18 cellular contexts compared by ENCODE assay signal in the genomic region with DNA sequence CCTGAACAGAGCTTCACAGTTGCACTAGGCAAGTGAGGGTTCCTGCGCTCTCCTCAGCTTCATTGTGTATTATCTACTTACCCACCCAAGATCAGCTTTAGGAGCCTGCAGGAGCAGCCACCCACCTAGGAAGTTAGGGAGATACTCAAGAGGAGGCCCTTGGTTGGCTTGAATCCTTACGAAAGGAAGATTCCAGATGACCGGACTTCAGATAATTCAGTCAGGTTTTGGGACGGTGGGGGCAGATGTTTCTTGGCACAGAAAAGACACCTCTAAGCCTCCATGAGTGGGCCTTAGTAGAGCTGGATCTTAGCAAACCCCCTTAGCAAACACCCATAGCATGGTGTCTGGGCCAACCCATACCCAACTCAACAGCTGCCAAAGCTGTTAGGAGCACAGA.
"Had no signal": no experiment of that assay in that cellular context is flagged by ENCODE, and none has a peak within 500 bp of the region (broad histone marks: within the 10 kb centered on the region; RNA-seq: fewer than 3 reads in every experiment).

No MANE protein-coding gene starts in this region.

- H3K4me3 ChIP-seq: body of pancreas, tibial nerve had no signal

- H3K36me3 Mint-ChIP-seq: memory B cell, naive B cell, T-cell had no signal

- H3K9me3 ChIP-seq: body of pancreas, tibial nerve had no signal

- H3K27ac ChIP-seq: body of pancreas, epithelial cell of prostate, parathyroid adenoma, tibial nerve had no signal

- H3K27me3 ChIP-seq: body of pancreas, tibial nerve had no signal

- ATAC-seq: body of pancreas; SK-N-SH treated with all-trans-retinoic acid at 6 μM for 48 hours; stimulated activated naive CD8-positive, alpha-beta T cell treated with anti-CD3 and anti-CD28 coated beads, Interleukin-15, Interleukin-2, amounts not matched to agents 100 U/mL and 50 U/mL, for 24 hours; T-cell had no signal

- H3K4me3 Mint-ChIP-seq: memory B cell had no signal

- H3K27ac Mint-ChIP-seq: activated B cell treated with CpG ODN at 0.5 μM for 24 hours, endodermal cell, memory B cell had no signal

- DNase-seq: activated B cell treated with CpG ODN at 0.5 μM for 24 hours; activated CD4-positive, alpha-beta T cell treated with anti-CD3 and anti-CD28 coated beads, Interleukin-2, amount 10 ng/mL, durations not matched to agents 7 days and 5 days; activated naive CD4-positive, alpha-beta T cell; activated naive CD8-positive, alpha-beta T cell treated with anti-CD3 and anti-CD28 coated beads for 36 hours; caudate nucleus; endodermal cell; foreskin fibroblast; naive B cell; SIG-M5; stimulated activated naive CD8-positive, alpha-beta T cell treated with anti-CD3 and anti-CD28 coated beads, Interleukin-15, Interleukin-2, amounts not matched to agents 100 U/mL and 50 U/mL, for 24 hours; substantia nigra; T-cell had no signal

- H3K27me3 Mint-ChIP-seq: activated B cell treated with CpG ODN at 0.5 μM for 24 hours; activated CD4-positive, alpha-beta T cell treated with anti-CD3 and anti-CD28 coated beads, Interleukin-2, amount 10 ng/mL, durations not matched to agents 7 days and 5 days; activated naive CD8-positive, alpha-beta T cell treated with anti-CD3 and anti-CD28 coated beads for 36 hours; memory B cell; naive B cell; T-cell had no signal

- H3K36me3 ChIP-seq: tibial nerve had no signal

- H3K9me3 Mint-ChIP-seq: activated B cell treated with CpG ODN at 0.5 μM for 24 hours; activated CD4-positive, alpha-beta T cell treated with anti-CD3 and anti-CD28 coated beads, Interleukin-2, amount 10 ng/mL, durations not matched to agents 7 days and 5 days; activated naive CD8-positive, alpha-beta T cell treated with anti-CD3 and anti-CD28 coated beads for 36 hours; endodermal cell; memory B cell; naive B cell; T-cell had no signal
